Comparison of ENCODE assay signal across 8 cellular contexts in genomic region chr2:231198291-231199173, GRCh38. TPM values are rescaled to one million over a fixed set of nuclear protein-coding genes. Genes with fewer than 3 reads are reported as not detected.
DNase-seq lines count a peak whose midpoint lies in the region; ATAC-seq and TF ChIP-seq lines count a peak whose summit lies in the region.

Gene ARMC9 (plus strand): TSS chr2:231198631. CDS start chr2:231206239, 7,608 bp downstream.

- DNase-seq in AG20443 (ENCODE audit: low spot score): peak; percentile 96
- peak; percentile 72 for DNase-seq in NCI-H345 treated with DMSO at 0.1 percent for 48 hours (lab: John Stamatoyannopoulos, UW; ENCODE audit: unreplicated experiment)
- DNase-seq in activated CD4-positive, alpha-beta T cell treated with anti-CD3 and anti-CD28 coated beads for 4 hours: peak; percentile 68
- peak; percentile 80 for DNase-seq in colonic mucosa
- peak; percentile 61 to 82 for DNase-seq in left colon
- peak; percentile 50 to 72 (median 58) for DNase-seq in stimulated activated CD4-positive, alpha-beta T cell treated with anti-CD3 and anti-CD28 coated beads, Interleukin-1b, Interleukin-23, amount 100 ng/mL, for 24 hours (ENCODE audit: low read depth in 4 of 4, low spot score in 1 of 4)

- H3K4me1 ChIP-seq in colonic mucosa: peaks cover 4% of the 10 kb centered on the region

- intact Hi-C loops in colonic mucosa (cut with DNase I) (loop anchor here (5.0 kb wide), 1 partner anchor 91 kb away; no protein-coding TSS in a partner anchor), left colon (cut with DNase I, micrococcal nuclease) (loop anchor here in 1 of 2 donors (10.0 kb wide), 1 partner anchor 94 kb away; no protein-coding TSS in a partner anchor)

- TF ChIP-seq CTCF in colonic mucosa (IDR thresholded peaks at IDR 0.05): no peak

- H3K27me3 ChIP-seq in colonic mucosa: no peaks in the 10 kb centered on the region

- H3K36me3 ChIP-seq in colonic mucosa: no peaks in the 10 kb centered on the region

- in situ Hi-C loops in GM18951 (cut with MboI; ENCODE audit: low sequenced_read_pairs, unreplicated experiment): no loop called here

- ATAC-seq in HG03139 (IDR thresholded peaks at IDR 0.05; ENCODE audit: unreplicated experiment): peak; percentile 96
- peak; percentile 99 for ATAC-seq in left colon

- peak within 1 kb of the TSS; percentile 72 for H3K4me3 ChIP-seq in colonic mucosa

- peak; percentile 88 for TF ChIP-seq POLR2A in GM18951 (IDR thresholded peaks at IDR 0.05; ENCODE audit: extremely low read depth, insufficient read depth, insufficient read length)

- peak within 1 kb of the TSS; percentile 29 for H3K27ac ChIP-seq in colonic mucosa

- H3K9me3 ChIP-seq in colonic mucosa: no peaks in the 10 kb centered on the region

- H3K9ac ChIP-seq in colonic mucosa (ENCODE audit: low read depth in 2 of 2, low read length in 2 of 2): peak within 1 kb of the TSS; percentile 36 to 61

RNA-seq across cellular contexts. Expression of gene ARMC9, which starts in this region (rescaled TPM):
- total RNA-seq in colonic mucosa (10 to 100 TPM in 1 of 2 donors, 1 to 10 TPM in 1; 9.8 to 17.2 TPM), left colon (10 to 100 TPM in 1 of 2 donors, 1 to 10 TPM in 1; 9.4 to 13.6 TPM)

Comparison
In these comparisons a context has a peak if more than half of its experiments do, and no peak if none do; other contexts are left out.
1. Peak in every context shown above with its lines: DNase-seq, ATAC-seq, H3K4me3 ChIP-seq and H3K27ac ChIP-seq.